2 cellular contexts compared by ENCODE assay signal in the genomic region with DNA sequence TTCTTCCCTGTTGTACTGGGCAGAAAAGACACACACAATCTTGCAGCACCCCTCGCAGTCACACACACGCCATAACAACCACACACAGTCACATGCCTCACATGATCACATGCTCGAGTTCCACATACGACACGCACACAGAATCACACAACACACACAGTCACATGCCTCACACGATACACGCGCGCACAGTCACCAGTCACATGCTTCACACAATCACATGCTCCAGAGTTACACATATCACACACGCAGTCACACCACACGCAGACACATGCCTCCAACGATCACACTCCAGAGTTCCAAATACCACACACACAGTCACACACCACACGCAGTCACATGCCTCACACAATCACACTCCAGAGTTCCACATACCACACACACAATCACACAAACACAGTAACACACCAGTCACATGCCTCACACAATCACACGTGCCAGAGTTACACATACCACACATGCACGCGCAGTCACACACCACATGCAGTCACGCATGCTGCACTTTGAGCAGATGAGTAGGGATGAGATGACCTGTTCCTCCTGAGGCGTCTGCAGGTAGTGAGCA.
A peak's percentile ranks its signal among the peaks of the same experiment; 100 is the strongest.
TF ChIP-seq lines count a peak whose summit lies in the region.

No MANE protein-coding gene starts in this region.

TF ChIP-seq in HEK293T, 16 proteins besides CTCF, POLR2A, EP300 and RAD21:
- no peak for TF ChIP-seq ARNT (IDR thresholded peaks at IDR 0.05)
- TF ChIP-seq TARDBP (IDR thresholded peaks at IDR 0.05): peak; percentile 8; the same call in 1 of the 2 replicates
- no peak for TF ChIP-seq ZNF384 (IDR thresholded peaks at IDR 0.05)

TF ChIP-seq in K562, 482 proteins besides CTCF, POLR2A, EP300 and RAD21:
- TF ChIP-seq ZNF24 (IDR thresholded peaks at IDR 0.05) (no peak), ZKSCAN1 (IDR thresholded peaks at IDR 0.05; ENCODE audit: low read depth, low read length) (no peak), YBX1 (IDR thresholded peaks at IDR 0.05) (no peak), MCM3 (IDR thresholded peaks at IDR 0.05) (no peak), CHD1 (IDR thresholded peaks at IDR 0.05; ENCODE audit: low read length) (no peak), ZNF174 (CRISPR knock-in tag; IDR thresholded peaks at IDR 0.05) (no peak), TSC22D4 (tag; IDR thresholded peaks at IDR 0.05) (peak; percentile 9; the same call in 1 of the 2 replicates), ZC3H4 (CRISPR knock-in tag; IDR thresholded peaks at IDR 0.05; ENCODE audit: borderline replicate concordance) (no peak), TRIM25 (IDR thresholded peaks at IDR 0.05; ENCODE audit: borderline replicate concordance) (no peak), SAFB (IDR thresholded peaks at IDR 0.05; ENCODE audit: borderline replicate concordance, low read depth, low read length) (no peak), COPS2 (conservative IDR thresholded peaks at IDR 0.05) (no peak), BCOR (IDR thresholded peaks at IDR 0.05) (no peak), BRF1 (IDR thresholded peaks at IDR 0.05; ENCODE audit: borderline replicate concordance, extremely low read depth, insufficient read length) (no peak), FOSL1 (tag; conservative IDR thresholded peaks at IDR 0.05) (no peak), ILK (tag; IDR thresholded peaks at IDR 0.05; ENCODE audit: borderline replicate concordance, low read depth) (no peak), LARP7 (IDR thresholded peaks at IDR 0.05) (0 out of 2 replicates have a peak, but pooled peaks have one; percentile 30)
- TF ChIP-seq, protein P1, sequence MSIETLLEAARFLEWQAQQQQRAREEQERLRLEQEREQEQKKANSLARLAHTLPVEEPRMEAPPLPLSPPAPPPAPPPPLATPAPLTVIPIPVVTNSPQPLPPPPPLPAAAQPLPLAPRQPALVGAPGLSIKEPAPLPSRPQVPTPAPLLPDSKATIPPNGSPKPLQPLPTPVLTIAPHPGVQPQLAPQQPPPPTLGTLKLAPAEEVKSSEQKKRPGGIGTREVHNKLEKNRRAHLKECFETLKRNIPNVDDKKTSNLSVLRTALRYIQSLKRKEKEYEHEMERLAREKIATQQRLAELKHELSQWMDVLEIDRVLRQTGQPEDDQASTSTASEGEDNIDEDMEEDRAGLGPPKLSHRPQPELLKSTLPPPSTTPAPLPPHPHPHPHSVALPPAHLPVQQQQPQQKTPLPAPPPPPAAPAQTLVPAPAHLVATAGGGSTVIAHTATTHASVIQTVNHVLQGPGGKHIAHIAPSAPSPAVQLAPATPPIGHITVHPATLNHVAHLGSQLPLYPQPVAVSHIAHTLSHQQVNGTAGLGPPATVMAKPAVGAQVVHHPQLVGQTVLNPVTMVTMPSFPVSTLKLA (conservative IDR thresholded peaks at IDR 0.05): no peak
